ENCODE assay signal across 1 cellular context in the genomic region with DNA sequence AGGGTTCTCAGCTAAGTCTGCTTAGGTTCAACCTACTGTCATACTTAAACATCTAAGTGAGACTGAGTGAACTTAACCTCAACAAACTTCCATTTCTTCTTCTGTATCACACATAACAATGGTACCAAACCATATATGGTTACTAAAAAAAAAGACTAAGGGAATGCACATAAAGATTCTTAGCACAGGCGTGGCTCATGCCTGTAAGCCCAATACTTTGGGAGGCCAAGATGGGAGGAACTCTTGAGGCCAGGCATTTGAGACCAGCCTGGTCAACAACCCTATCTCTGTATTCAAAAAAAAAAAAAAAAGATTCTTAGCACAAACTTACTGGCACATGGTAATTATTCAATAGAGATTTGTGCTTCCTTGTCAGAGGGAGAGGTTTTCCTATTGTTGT.
TF ChIP-seq lines count a peak whose summit lies in the region.

No MANE protein-coding gene starts in this region.

TF ChIP-seq in GM23338, 12 proteins besides CTCF, POLR2A, EP300 and RAD21 (continued from another document):
- TF ChIP-seq, protein P1, sequence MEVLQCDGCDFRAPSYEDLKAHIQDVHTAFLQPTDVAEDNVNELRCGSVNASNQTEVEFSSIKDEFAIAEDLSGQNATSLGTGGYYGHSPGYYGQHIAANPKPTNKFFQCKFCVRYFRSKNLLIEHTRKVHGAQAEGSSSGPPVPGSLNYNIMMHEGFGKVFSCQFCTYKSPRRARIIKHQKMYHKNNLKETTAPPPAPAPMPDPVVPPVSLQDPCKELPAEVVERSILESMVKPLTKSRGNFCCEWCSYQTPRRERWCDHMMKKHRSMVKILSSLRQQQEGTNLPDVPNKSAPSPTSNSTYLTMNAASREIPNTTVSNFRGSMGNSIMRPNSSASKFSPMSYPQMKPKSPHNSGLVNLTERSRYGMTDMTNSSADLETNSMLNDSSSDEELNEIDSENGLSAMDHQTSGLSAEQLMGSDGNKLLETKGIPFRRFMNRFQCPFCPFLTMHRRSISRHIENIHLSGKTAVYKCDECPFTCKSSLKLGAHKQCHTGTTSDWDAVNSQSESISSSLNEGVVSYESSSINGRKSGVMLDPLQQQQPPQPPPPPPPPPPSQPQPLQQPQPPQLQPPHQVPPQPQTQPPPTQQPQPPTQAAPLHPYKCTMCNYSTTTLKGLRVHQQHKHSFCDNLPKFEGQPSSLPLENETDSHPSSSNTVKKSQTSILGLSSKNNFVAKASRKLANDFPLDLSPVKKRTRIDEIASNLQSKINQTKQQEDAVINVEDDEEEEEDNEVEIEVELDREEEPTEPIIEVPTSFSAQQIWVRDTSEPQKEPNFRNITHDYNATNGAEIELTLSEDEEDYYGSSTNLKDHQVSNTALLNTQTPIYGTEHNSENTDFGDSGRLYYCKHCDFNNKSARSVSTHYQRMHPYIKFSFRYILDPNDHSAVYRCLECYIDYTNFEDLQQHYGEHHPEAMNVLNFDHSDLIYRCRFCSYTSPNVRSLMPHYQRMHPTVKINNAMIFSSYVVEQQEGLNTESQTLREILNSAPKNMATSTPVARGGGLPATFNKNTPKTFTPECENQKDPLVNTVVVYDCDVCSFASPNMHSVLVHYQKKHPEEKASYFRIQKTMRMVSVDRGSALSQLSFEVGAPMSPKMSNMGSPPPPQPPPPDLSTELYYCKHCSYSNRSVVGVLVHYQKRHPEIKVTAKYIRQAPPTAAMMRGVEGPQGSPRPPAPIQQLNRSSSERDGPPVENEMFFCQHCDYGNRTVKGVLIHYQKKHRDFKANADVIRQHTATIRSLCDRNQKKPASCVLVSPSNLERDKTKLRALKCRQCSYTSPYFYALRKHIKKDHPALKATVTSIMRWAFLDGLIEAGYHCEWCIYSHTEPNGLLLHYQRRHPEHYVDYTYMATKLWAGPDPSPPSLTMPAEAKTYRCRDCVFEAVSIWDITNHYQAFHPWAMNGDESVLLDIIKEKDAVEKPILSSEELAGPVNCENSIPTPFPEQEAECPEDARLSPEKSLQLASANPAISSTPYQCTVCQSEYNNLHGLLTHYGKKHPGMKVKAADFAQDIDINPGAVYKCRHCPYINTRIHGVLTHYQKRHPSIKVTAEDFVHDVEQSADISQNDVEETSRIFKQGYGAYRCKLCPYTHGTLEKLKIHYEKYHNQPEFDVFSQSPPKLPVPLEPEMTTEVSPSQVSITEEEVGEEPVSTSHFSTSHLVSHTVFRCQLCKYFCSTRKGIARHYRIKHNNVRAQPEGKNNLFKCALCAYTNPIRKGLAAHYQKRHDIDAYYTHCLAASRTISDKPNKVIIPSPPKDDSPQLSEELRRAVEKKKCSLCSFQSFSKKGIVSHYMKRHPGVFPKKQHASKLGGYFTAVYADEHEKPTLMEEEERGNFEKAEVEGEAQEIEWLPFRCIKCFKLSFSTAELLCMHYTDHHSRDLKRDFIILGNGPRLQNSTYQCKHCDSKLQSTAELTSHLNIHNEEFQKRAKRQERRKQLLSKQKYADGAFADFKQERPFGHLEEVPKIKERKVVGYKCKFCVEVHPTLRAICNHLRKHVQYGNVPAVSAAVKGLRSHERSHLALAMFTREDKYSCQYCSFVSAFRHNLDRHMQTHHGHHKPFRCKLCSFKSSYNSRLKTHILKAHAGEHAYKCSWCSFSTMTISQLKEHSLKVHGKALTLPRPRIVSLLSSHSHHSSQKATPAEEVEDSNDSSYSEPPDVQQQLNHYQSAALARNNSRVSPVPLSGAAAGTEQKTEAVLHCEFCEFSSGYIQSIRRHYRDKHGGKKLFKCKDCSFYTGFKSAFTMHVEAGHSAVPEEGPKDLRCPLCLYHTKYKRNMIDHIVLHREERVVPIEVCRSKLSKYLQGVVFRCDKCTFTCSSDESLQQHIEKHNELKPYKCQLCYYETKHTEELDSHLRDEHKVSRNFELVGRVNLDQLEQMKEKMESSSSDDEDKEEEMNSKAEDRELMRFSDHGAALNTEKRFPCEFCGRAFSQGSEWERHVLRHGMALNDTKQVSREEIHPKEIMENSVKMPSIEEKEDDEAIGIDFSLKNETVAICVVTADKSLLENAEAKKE (CRISPR knock-in tag; IDR thresholded peaks at IDR 0.05), result no peak
- TF ChIP-seq STAT1 (IDR thresholded peaks at IDR 0.05; ENCODE audit: unreplicated experiment), result no peak
- no peak for TF ChIP-seq NANOG (IDR thresholded peaks at IDR 0.05; ENCODE audit: borderline replicate concordance)
- no peak for TF ChIP-seq POLR2AphosphoS5 (IDR thresholded peaks at IDR 0.05; ENCODE audit: low read depth)
- no peak for TF ChIP-seq CREB1 (CRISPR knock-in tag; IDR thresholded peaks at IDR 0.05; ENCODE audit: low read depth)
- TF ChIP-seq ZNF114 (CRISPR knock-in tag; IDR thresholded peaks at IDR 0.05), result no peak
- TF ChIP-seq ZNF331 (CRISPR knock-in tag; IDR thresholded peaks at IDR 0.05; ENCODE audit: low read depth), result no peak
